Comparison of ENCODE assay signal across 8 cellular contexts in genomic region chr3:150763122-150763840, GRCh38. TPM values are rescaled to one million over a fixed set of nuclear protein-coding genes. Genes with fewer than 3 reads are reported as not detected.
DNase-seq lines count a peak whose midpoint lies in the region; ATAC-seq and TF ChIP-seq lines count a peak whose summit lies in the region.

SIAH2 (minus strand) TSS chr3:150763169; CDS start chr3:150762849, 320 bp downstream.

- H3K9me3 ChIP-seq in BE2C (no peaks in the 10 kb centered on the region), left lung (no peaks in the 10 kb centered on the region)

- intact Hi-C loops in left lung (cut with DNase I) = no loop called here

- peak within 1 kb of the TSS; percentile 93 to 96 for H3K27ac ChIP-seq in coronary artery
- H3K27ac ChIP-seq in left lung = peak within 1 kb of the TSS; percentile 95 to 98

- no peak for TF ChIP-seq CTCF in BE2C (IDR thresholded peaks at IDR 0.05; ENCODE audit: low read depth, low read length)
- no peak for TF ChIP-seq CTCF in coronary artery (IDR thresholded peaks at IDR 0.05)
- TF ChIP-seq CTCF in left lung (IDR thresholded peaks at IDR 0.05) = no peak

- peaks cover 45% of the 10 kb centered on the region for H3K4me1 Mint-ChIP-seq in activated CD4-positive, alpha-beta T cell treated with anti-CD3 and anti-CD28 coated beads, Interleukin-2, amount 10 ng/mL, durations not matched to agents 7 days and 5 days

- H3K36me3 Mint-ChIP-seq in activated CD4-positive, alpha-beta T cell treated with anti-CD3 and anti-CD28 coated beads, Interleukin-2, amount 10 ng/mL, durations not matched to agents 7 days and 5 days (ENCODE audit: low read depth) = peaks cover 27% of the 10 kb centered on the region

- H3K27me3 ChIP-seq in BE2C (no peaks in the 10 kb centered on the region), left lung (no peaks in the 10 kb centered on the region)

- CTCF ChIA-PET in activated CD4-positive, alpha-beta T cell treated with anti-CD3 and anti-CD28 coated beads, Interleukin-2, amount 10 ng/mL, durations not matched to agents 7 days and 5 days (lab: Charles Lee) = interaction anchor here (0.6 to 5.5 kb wide), 14 partner anchors 13 to 516 kb away, joined by 3 to 61 read pairs (median 4); partner anchors contain the start of genes ERICH6, SERP1 and TSC22D2

- POLR2A ChIA-PET in activated CD4-positive, alpha-beta T cell treated with anti-CD3 and anti-CD28 coated beads, Interleukin-2, amount 10 ng/mL, durations not matched to agents 7 days and 5 days (lab: Charles Lee) = interaction anchor here (0.8 to 1.6 kb wide), 4 partner anchors 10 to 60 kb away, joined by 3 to 5 read pairs (median 3); partner anchors contain the start of gene ERICH6

- H3K36me3 ChIP-seq in BE2C (peaks cover 9% of the 10 kb centered on the region), left lung (peaks cover 0 to 9% of the 10 kb centered on the region in 2 donors)

- DNase-seq in BE2C (peak; percentile 95), GM19238 (ENCODE audit: insufficient read length, low spot score) (peak; percentile 84), NCI-H526 (lab: John Stamatoyannopoulos, UW) (peak; percentile 87 to 97), coronary artery (ENCODE audit: low spot score) (peak; percentile 96), left lung (peak; percentile 95 to 97)
- DNase-seq in activated CD4-positive, alpha-beta T cell treated with anti-CD3 and anti-CD28 coated beads, Interleukin-2, amount 10 ng/mL, durations not matched to agents 7 days and 5 days = peak; percentile 93
- peak; percentile 91 for DNase-seq in stimulated activated CD4-positive, alpha-beta T cell treated with anti-CD3 and anti-CD28 coated beads, Interleukin-2, amount 100 ng/mL, for 4 hours (ENCODE audit: low read depth)

- no peaks in the 10 kb centered on the region for H3K9me3 Mint-ChIP-seq in activated CD4-positive, alpha-beta T cell treated with anti-CD3 and anti-CD28 coated beads, Interleukin-2, amount 10 ng/mL, durations not matched to agents 7 days and 5 days

- H3K4me3 Mint-ChIP-seq in activated CD4-positive, alpha-beta T cell treated with anti-CD3 and anti-CD28 coated beads, Interleukin-2, amount 10 ng/mL, durations not matched to agents 7 days and 5 days = peak within 1 kb of the TSS; percentile 93

- H3K27ac Mint-ChIP-seq in activated CD4-positive, alpha-beta T cell treated with anti-CD3 and anti-CD28 coated beads, Interleukin-2, amount 10 ng/mL, durations not matched to agents 7 days and 5 days = peak within 1 kb of the TSS; percentile 100

- no peaks in the 10 kb centered on the region for H3K27me3 Mint-ChIP-seq in activated CD4-positive, alpha-beta T cell treated with anti-CD3 and anti-CD28 coated beads, Interleukin-2, amount 10 ng/mL, durations not matched to agents 7 days and 5 days

- ATAC-seq in HG03442 (IDR thresholded peaks at IDR 0.05; ENCODE audit: unreplicated experiment) (peak; percentile 51), left lung (peak; percentile 89)

- H3K4me3 ChIP-seq in BE2C (ENCODE audit: low read depth, low read length) (peak within 1 kb of the TSS; percentile 96), coronary artery (peak within 1 kb of the TSS; percentile 72), left lung (peak within 1 kb of the TSS; percentile 75 to 76)

- peaks cover 2% of the 10 kb centered on the region; the same call in 1 of the 2 replicates for H3K4me1 ChIP-seq in BE2C
- H3K4me1 ChIP-seq in left lung = peaks cover 12 to 37% of the 10 kb centered on the region in 2 donors

RNA-seq across cellular contexts. Expression of gene SIAH2, which starts in this region (rescaled TPM):
- polyA plus RNA-seq in BE2C (2012; ENCODE audit: insufficient read depth, insufficient read length, low read depth) = 50.2 TPM
- 10 to 100 TPM; 30.9 to 40.8 TPM for total RNA-seq in activated CD4-positive, alpha-beta T cell treated with anti-CD3 and anti-CD28 coated beads, Interleukin-2, amount 10 ng/mL, durations not matched to agents 7 days and 5 days
- total RNA-seq in left lung = 10 to 100 TPM; 20.2 to 21.7 TPM

Comparison
In these comparisons a context has a peak if more than half of its experiments do, and no peak if none do; other contexts are left out.
1. Peak in every context shown above with its lines: DNase-seq, ATAC-seq, H3K4me3 ChIP-seq and H3K27ac ChIP-seq.